Comparison of ENCODE assay signal across 8 cellular contexts in genomic region chr2:156332452-156333273, GRCh38. TPM values are rescaled to one million over a fixed set of nuclear protein-coding genes. Genes with fewer than 3 reads are reported as not detected.
DNase-seq lines count a peak whose midpoint lies in the region; ATAC-seq and TF ChIP-seq lines count a peak whose summit lies in the region.

Gene NR4A2, minus strand, starts transcription at chr2:156332721. Its CDS starts 2,535 bp downstream, at chr2:156330186.

- no peaks in the 10 kb centered on the region for H3K9me3 ChIP-seq in colonic mucosa

- peaks cover 50% of the 10 kb centered on the region for H3K4me1 Mint-ChIP-seq in activated CD4-positive, alpha-beta T cell treated with anti-CD3 and anti-CD28 coated beads, Interleukin-2, amount 10 ng/mL, durations not matched to agents 24 days and 14 days

- peak within 1 kb of the TSS; percentile 99 for H3K27ac Mint-ChIP-seq in activated CD4-positive, alpha-beta T cell treated with anti-CD3 and anti-CD28 coated beads, Interleukin-2, amount 10 ng/mL, durations not matched to agents 24 days and 14 days

- H3K36me3 ChIP-seq in colonic mucosa = no peaks in the 10 kb centered on the region

- H3K9me3 Mint-ChIP-seq in activated CD4-positive, alpha-beta T cell treated with anti-CD3 and anti-CD28 coated beads, Interleukin-2, amount 10 ng/mL, durations not matched to agents 24 days and 14 days = no peaks in the 10 kb centered on the region

- peak; percentile 54 for DNase-seq in AG09319 (ENCODE audit: extremely low read depth, low read depth)
- DNase-seq in NCI-H524 treated with DMSO at 0.1 percent for 48 hours (lab: John Stamatoyannopoulos, UW) = peak; percentile 9
- DNase-seq in activated CD4-positive, alpha-beta T cell treated with anti-CD3 and anti-CD28 coated beads, Interleukin-2, amount 10 ng/mL, durations not matched to agents 24 days and 14 days = peak; percentile 96
- DNase-seq in colonic mucosa = peak; percentile 95
- peak; percentile 96 for DNase-seq in left lobe of liver (ENCODE audit: low spot score)
- peak; percentile 89 for DNase-seq in stimulated activated CD4-positive, alpha-beta T cell treated with anti-CD3 and anti-CD28 coated beads, Interleukin-2, amount 100 ng/mL, for 4 hours (ENCODE audit: low read depth)

- TF ChIP-seq CTCF in AG09319 (IDR thresholded peaks at IDR 0.05; ENCODE audit: low read depth, low read length) (no peak), colonic mucosa (IDR thresholded peaks at IDR 0.05) (no peak)

- ATAC-seq in GM19035 (IDR thresholded peaks at IDR 0.05; ENCODE audit: unreplicated experiment) = peak; percentile 77
- peak; percentile 64 for ATAC-seq in HG03342 (IDR thresholded peaks at IDR 0.05; ENCODE audit: unreplicated experiment)
- peak; percentile 74 for ATAC-seq in left lobe of liver

- peak within 1 kb of the TSS; percentile 72 for H3K4me3 ChIP-seq in colonic mucosa

- peak within 1 kb of the TSS; percentile 98 to 99 for H3K9ac ChIP-seq in colonic mucosa (ENCODE audit: low read depth in 2 of 2, low read length in 2 of 2)

- H3K4me1 ChIP-seq in colonic mucosa = no peaks in the 10 kb centered on the region

- H3K27me3 ChIP-seq in colonic mucosa = no peaks in the 10 kb centered on the region

- peak within 1 kb of the TSS; percentile 98 for H3K27ac ChIP-seq in colonic mucosa

- peaks cover 33% of the 10 kb centered on the region for H3K36me3 Mint-ChIP-seq in activated CD4-positive, alpha-beta T cell treated with anti-CD3 and anti-CD28 coated beads, Interleukin-2, amount 10 ng/mL, durations not matched to agents 24 days and 14 days (ENCODE audit: low read depth)

- intact Hi-C loops in activated CD4-positive, alpha-beta T cell treated with anti-CD3 and anti-CD28 coated beads, Interleukin-2, amount 10 ng/mL, durations not matched to agents 24 days and 14 days (cut with micrococcal nuclease) = loop anchor here (1.0 to 5.0 kb wide), 6 partner anchors 9 to 955 kb away; no protein-coding TSS in a partner anchor
- intact Hi-C loops in colonic mucosa (cut with DNase I) = loop anchor here (10.0 kb wide), 1 partner anchor 252 kb away; no protein-coding TSS in a partner anchor

- H3K4me3 Mint-ChIP-seq in activated CD4-positive, alpha-beta T cell treated with anti-CD3 and anti-CD28 coated beads, Interleukin-2, amount 10 ng/mL, durations not matched to agents 24 days and 14 days = peak within 1 kb of the TSS; percentile 81

- H3K27me3 Mint-ChIP-seq in activated CD4-positive, alpha-beta T cell treated with anti-CD3 and anti-CD28 coated beads, Interleukin-2, amount 10 ng/mL, durations not matched to agents 24 days and 14 days = peaks cover 7% of the 10 kb centered on the region

RNA-seq across cellular contexts. Expression of gene NR4A2, which starts in this region (rescaled TPM):
- total RNA-seq in activated CD4-positive, alpha-beta T cell treated with anti-CD3 and anti-CD28 coated beads, Interleukin-2, amount 10 ng/mL, durations not matched to agents 24 days and 14 days = 13.2 and 14.1 TPM in 2 replicates
- total RNA-seq in colonic mucosa = 1 to 10 TPM; 2.6 to 4.7 TPM
- 0.91 TPM for total RNA-seq in left lobe of liver

Comparison
In these comparisons a context has a peak if more than half of its experiments do, and no peak if none do; other contexts are left out.
1. Peak in every context shown above with its lines: DNase-seq, ATAC-seq, H3K4me3 ChIP-seq and H3K27ac ChIP-seq.
2. Peak in DNase-seq and ATAC-seq in left lobe of liver; RNA of the gene not detected or under 1 TPM.
3. DNase-seq: peak in every context shown above with its lines; median percentile 96 in activated CD4-positive, alpha-beta T cell treated with anti-CD3 and anti-CD28 coated beads, Interleukin-2, amount 10 ng/mL, durations not matched to agents 24 days and 14 days; 96 in left lobe of liver; 95 in colonic mucosa; 89 in stimulated activated CD4-positive, alpha-beta T cell treated with anti-CD3 and anti-CD28 coated beads, Interleukin-2, amount 100 ng/mL, for 4 hours; 54 in AG09319; 9 in NCI-H524 treated with DMSO at 0.1 percent for 48 hours.